ENCODE assay signal across 19 cellular contexts in genomic region chr9:14107495-14107894, GRCh38.
"Had no signal": no experiment of that assay in that cellular context is flagged by ENCODE, and none has a peak within 500 bp of the region (broad histone marks: within the 10 kb centered on the region; RNA-seq: fewer than 3 reads in every experiment).

No MANE protein-coding gene starts in this region.

- H3K27me3 ChIP-seq: gastrocnemius medialis, transverse colon had no signal

- H3K36me3 Mint-ChIP-seq: activated naive CD8-positive, alpha-beta T cell treated with anti-CD3 and anti-CD28 coated beads, Interleukin-2, amount 10 ng/mL, durations not matched to agents 7 days and 5 days; T-cell had no signal

- H3K4me3 ChIP-seq: gastrocnemius medialis, lower lobe of right lung, transverse colon had no signal

- H3K9me3 ChIP-seq: gastrocnemius medialis, lower lobe of right lung, SK-N-SH, transverse colon had no signal

- ATAC-seq: gastrocnemius medialis, T-cell had no signal

- H3K4me3 Mint-ChIP-seq: activated naive CD8-positive, alpha-beta T cell treated with anti-CD3 and anti-CD28 coated beads, Interleukin-2, amount 10 ng/mL, durations not matched to agents 7 days and 5 days; activated T-helper 1 cell treated with anti-CD3 and anti-CD28 coated beads, Interleukin-12 subunit alpha, Interleukin-12 subunit beta, Interleukin-2, Interleukin-4 antibody, amounts not matched to agents 30 ng/mL and 10 ng/mL and 1 ng/mL, durations not matched to agents 14 hours and 24 hours and 36 hours; brain; mesothelial cell of epicardium; T-cell had no signal

- H3K9me3 Mint-ChIP-seq: activated naive CD8-positive, alpha-beta T cell treated with anti-CD3 and anti-CD28 coated beads, Interleukin-2, amount 10 ng/mL, durations not matched to agents 7 days and 5 days; activated T-helper 1 cell treated with anti-CD3 and anti-CD28 coated beads, Interleukin-12 subunit alpha, Interleukin-12 subunit beta, Interleukin-2, Interleukin-4 antibody, amounts not matched to agents 30 ng/mL and 10 ng/mL and 1 ng/mL, durations not matched to agents 14 hours and 24 hours and 36 hours; brain; mesothelial cell of epicardium had no signal

- H3K27ac Mint-ChIP-seq: activated naive CD8-positive, alpha-beta T cell treated with anti-CD3 and anti-CD28 coated beads, Interleukin-2, amount 10 ng/mL, durations not matched to agents 7 days and 5 days; activated T-helper 1 cell treated with anti-CD3 and anti-CD28 coated beads, Interleukin-12 subunit alpha, Interleukin-12 subunit beta, Interleukin-2, Interleukin-4 antibody, amounts not matched to agents 30 ng/mL and 10 ng/mL and 1 ng/mL, durations not matched to agents 14 hours and 24 hours and 36 hours; T-cell had no signal

- H3K27ac ChIP-seq: lower lobe of right lung, parathyroid adenoma, transverse colon had no signal

- H3K4me1 ChIP-seq: lower lobe of right lung, parathyroid adenoma, transverse colon had no signal

- H3K27me3 Mint-ChIP-seq: activated naive CD8-positive, alpha-beta T cell treated with anti-CD3 and anti-CD28 coated beads, Interleukin-2, amount 10 ng/mL, durations not matched to agents 7 days and 5 days; brain; T-cell had no signal

- DNase-seq: activated CD4-positive, CD25-positive, alpha-beta regulatory T cell treated with anti-CD3 and anti-CD28 coated beads, Interleukin-2, amount 50 U/mL, for 72 hours; activated naive CD4-positive, alpha-beta T cell; activated naive CD8-positive, alpha-beta T cell treated with anti-CD3 and anti-CD28 coated beads, Interleukin-2, amount 10 ng/mL, durations not matched to agents 7 days and 5 days; effector CD8-positive, alpha-beta T cell; gastrocnemius medialis; hippocampal formation; lower lobe of right lung; retina; SK-N-SH; stimulated activated CD4-positive, alpha-beta T cell treated with anti-CD3 and anti-CD28 coated beads, Interleukin-4, amount 100 ng/mL, for 4 hours; stimulated activated CD8-positive, alpha-beta memory T cell treated with anti-CD3 and anti-CD28 coated beads, Interleukin-4, amount 100 ng/mL, for 48 hours; stimulated activated naive CD4-positive, alpha-beta T cell treated with Interleukin-2 at 50 U/mL for 16 hours; T-cell; T-helper 9 cell; transverse colon had no signal

- H3K4me1 Mint-ChIP-seq: activated naive CD8-positive, alpha-beta T cell treated with anti-CD3 and anti-CD28 coated beads, Interleukin-2, amount 10 ng/mL, durations not matched to agents 7 days and 5 days; T-cell had no signal
